In the genomic region with DNA sequence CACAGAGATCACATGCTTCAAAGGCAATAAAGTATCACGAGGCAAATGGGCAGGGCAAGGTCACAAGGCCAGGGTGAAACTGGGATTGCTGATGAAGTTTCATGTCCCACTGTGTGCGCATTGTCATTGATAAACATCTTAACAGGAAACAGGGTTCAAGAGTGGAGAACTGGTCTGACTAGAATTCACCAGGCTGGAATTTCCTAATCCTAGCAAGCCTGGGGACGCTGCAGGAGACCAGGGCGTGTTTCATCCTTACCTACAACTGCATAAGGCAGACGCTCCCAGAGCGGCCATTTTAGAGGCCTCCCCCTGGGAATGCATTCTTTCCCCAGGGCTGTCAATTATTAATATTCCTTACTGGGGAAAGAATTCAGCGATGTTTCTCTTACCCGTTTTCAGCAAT, we compare ENCODE assay signal across 19 cellular contexts.
"Had no signal": no experiment of that assay in that cellular context is flagged by ENCODE, and none has a peak within 500 bp of the region (broad histone marks: within the 10 kb centered on the region; RNA-seq: fewer than 3 reads in every experiment).

No MANE protein-coding gene starts in this region.

- H3K36me3 ChIP-seq: WERI-Rb-1 had no signal

- H3K27me3 ChIP-seq: upper lobe of left lung had no signal

- H3K27ac ChIP-seq: psoas muscle, upper lobe of left lung, WERI-Rb-1 had no signal

- H3K4me3 ChIP-seq: psoas muscle, upper lobe of left lung had no signal

- ATAC-seq: activated CD8-positive, alpha-beta T cell treated with anti-CD3 and anti-CD28 coated beads, Interleukin-2, amount 10 ng/mL, durations not matched to agents 7 days and 5 days; activated naive CD8-positive, alpha-beta T cell treated with anti-CD3 and anti-CD28 coated beads, Interleukin-2, amount 50 U/mL, for 24 hours; left cardiac atrium; natural killer cell treated with Interleukin-12 subunit alpha and Interleukin-12 subunit beta and Interleukin-15 and Interleukin-18, amount 100 ng/mL, for 72 hours; psoas muscle; right cardiac atrium; stimulated activated naive CD8-positive, alpha-beta T cell treated with anti-CD3 and anti-CD28 coated beads, Interleukin-15, Interleukin-2, amounts not matched to agents 100 U/mL and 50 U/mL, for 24 hours had no signal

- H3K27ac Mint-ChIP-seq: activated CD8-positive, alpha-beta T cell treated with anti-CD3 and anti-CD28 coated beads, Interleukin-2, amount 10 ng/mL, durations not matched to agents 7 days and 5 days; activated naive CD8-positive, alpha-beta T cell treated with anti-CD3 and anti-CD28 coated beads, Interleukin-2, amount 50 U/mL, for 24 hours; activated T-helper 1 cell treated with anti-CD3 and anti-CD28 coated beads, Interleukin-12 subunit alpha, Interleukin-12 subunit beta, Interleukin-2, Interleukin-4 antibody, amounts not matched to agents 30 ng/mL and 10 ng/mL and 1 ng/mL, durations not matched to agents 14 hours and 24 hours and 36 hours; natural killer cell treated with Interleukin-12 subunit alpha and Interleukin-12 subunit beta and Interleukin-15 and Interleukin-18, amount 100 ng/mL, for 72 hours had no signal

- H3K4me3 Mint-ChIP-seq: activated CD8-positive, alpha-beta T cell treated with anti-CD3 and anti-CD28 coated beads, Interleukin-2, amount 10 ng/mL, durations not matched to agents 7 days and 5 days; activated naive CD8-positive, alpha-beta T cell treated with anti-CD3 and anti-CD28 coated beads, Interleukin-2, amount 50 U/mL, for 24 hours; activated T-helper 1 cell treated with anti-CD3 and anti-CD28 coated beads, Interleukin-12 subunit alpha, Interleukin-12 subunit beta, Interleukin-2, Interleukin-4 antibody, amounts not matched to agents 30 ng/mL and 10 ng/mL and 1 ng/mL, durations not matched to agents 14 hours and 24 hours and 36 hours; natural killer cell treated with Interleukin-12 subunit alpha and Interleukin-12 subunit beta and Interleukin-15 and Interleukin-18, amount 100 ng/mL, for 72 hours had no signal

- DNase-seq: activated CD4-positive, alpha-beta T cell treated with anti-CD3 and anti-CD28 coated beads for 1 hour; activated CD4-positive, alpha-beta T cell treated with anti-CD3 and anti-CD28 coated beads, Interleukin-2, amount 50 U/mL, for 1 hour; activated CD8-positive, alpha-beta T cell treated with anti-CD3 and anti-CD28 coated beads, Interleukin-2, amount 10 ng/mL, durations not matched to agents 7 days and 5 days; activated gamma-delta T cell; activated naive CD4-positive, alpha-beta T cell treated with anti-CD3 and anti-CD28 coated beads, Interleukin-2, amount 50 U/mL, for 16 hours; activated naive CD8-positive, alpha-beta T cell treated with anti-CD3 and anti-CD28 coated beads, Interleukin-2, amount 50 U/mL, for 24 hours; cortex of kidney; erythroblast; foreskin fibroblast; islet precursor cell; left cardiac atrium; psoas muscle; right cardiac atrium; stimulated activated CD4-positive, alpha-beta T cell treated with anti-CD3 and anti-CD28 coated beads, Interleukin-4, amount 100 ng/mL, for 4 hours; stimulated activated naive CD8-positive, alpha-beta T cell treated with anti-CD3 and anti-CD28 coated beads, Interleukin-15, Interleukin-2, amounts not matched to agents 100 U/mL and 50 U/mL, for 24 hours; upper lobe of left lung; WERI-Rb-1 had no signal

- H3K27me3 Mint-ChIP-seq: activated naive CD8-positive, alpha-beta T cell treated with anti-CD3 and anti-CD28 coated beads, Interleukin-2, amount 50 U/mL, for 24 hours; natural killer cell treated with Interleukin-12 subunit alpha and Interleukin-12 subunit beta and Interleukin-15 and Interleukin-18, amount 100 ng/mL, for 72 hours had no signal

- H3K4me1 ChIP-seq: psoas muscle, upper lobe of left lung had no signal
